37 cellular contexts compared by ENCODE assay signal in genomic region chr7:93958651-93959050, GRCh38. TPM values are rescaled to one million over a fixed set of nuclear protein-coding genes. Genes with fewer than 3 reads are reported as not detected.
A peak's percentile ranks its signal among the peaks of the same experiment; 100 is the strongest.
DNase-seq lines count a peak whose midpoint lies in the region; ATAC-seq, FAIRE-seq and TF ChIP-seq lines count a peak whose summit lies in the region.
"Had no signal": no experiment of that assay in that cellular context is flagged by ENCODE, and none has a peak within 500 bp of the region (broad histone marks: within the 10 kb centered on the region; RNA-seq: fewer than 3 reads in every experiment).

No MANE protein-coding gene starts in this region.

- H2BK5ac ChIP-seq in H1 (ENCODE audit: low read depth, low read length), result no peak overlapping the region

- H3K36me3 Mint-ChIP-seq in Calu3 (ENCODE audit: insufficient read depth, unreplicated experiment), result no peaks in the 10 kb centered on the region
- H3K36me3 Mint-ChIP-seq: activated CD4-positive, alpha-beta memory T cell treated with anti-CD3 and anti-CD28 coated beads for 36 hours; CD4-positive, alpha-beta memory T cell had no signal

- H3K23me2 ChIP-seq in H1 (ENCODE audit: low read depth, low read length), result no peaks in the 10 kb centered on the region

- H2AFZ ChIP-seq in H1 (ENCODE audit: low read length), result no peak overlapping the region
- H2AFZ ChIP-seq: GM23338 had no signal

- H3K79me2 ChIP-seq in H1 (ENCODE audit: control insufficient read depth in 1 of 2, insufficient read depth in 2 of 2, low read length in 2 of 2), result no peaks in the 10 kb centered on the region

- H3K36me3 ChIP-seq in H1 (ENCODE audit: control insufficient read depth in 2 of 4, insufficient read depth in 4 of 4, low read length in 3 of 4), result no peaks in the 10 kb centered on the region
- H3K36me3 ChIP-seq in left ventricle myocardium inferior, result no peaks in the 10 kb centered on the region
- H3K36me3 ChIP-seq: cardiac muscle cell, esophagus muscularis mucosa, heart left ventricle, lower lobe of right lung, pancreas, SJCRH30, thoracic aorta, vagina had no signal

- H3K4ac ChIP-seq in H1 (replicated peaks; ENCODE audit: insufficient read length, low read depth, low read length), result no peak overlapping the region

- no peak overlapping the region for H4K5ac ChIP-seq in H1 (ENCODE audit: insufficient read length, low read depth, low read length)

- no peak overlapping the region for H3K4me2 ChIP-seq in H1 (ENCODE audit: insufficient read depth in 1 of 2, low read depth in 2 of 2, low read length in 2 of 2)
- H3K4me2 ChIP-seq: A549, GM23338 had no signal

- POLR2A ChIA-PET in H1 (lab: Charles Lee; ENCODE audit: partially characterized antibody), result no interaction called here

- TF ChIP-seq EP300 in H1 (IDR thresholded peaks at IDR 0.05; ENCODE audit: borderline replicate concordance in 1 of 2, low read depth in 2 of 2, low read length in 2 of 2), result no peak

- H2BK120ac ChIP-seq in H1 (replicated peaks; ENCODE audit: low read depth, low read length), result no peak overlapping the region

- H3K4me1 Mint-ChIP-seq in Calu3 (ENCODE audit: low read depth, unreplicated experiment), result no peaks in the 10 kb centered on the region
- H3K4me1 Mint-ChIP-seq: activated naive CD4-positive, alpha-beta T cell treated with anti-CD3 and anti-CD28 coated beads, Interleukin-2, amount 50 U/mL, for 24 hours; CD4-positive, alpha-beta memory T cell; GM23338 had no signal

- H4K20me1 ChIP-seq in H1 (replicated peaks in 1 of 2; ENCODE audit: control insufficient read depth in 1 of 2, insufficient read depth in 2 of 2, low read length in 2 of 2), result no peaks in the 10 kb centered on the region

- BruUV-seq in Calu3 (replicated peaks; lab: Mats Ljungman, UMichigan), result no TSS peak

- no peak overlapping the region for H2BK12ac ChIP-seq in H1 (ENCODE audit: low read depth, low read length)

- TF ChIP-seq CTCF in NB4 (IDR thresholded peaks at IDR 0.05; ENCODE audit: low read depth, low read length) (no peak), H1 (IDR thresholded peaks at IDR 0.05; ENCODE audit: control extremely low read depth in 1 of 3, insufficient read depth in 1 of 3, low read depth in 1 of 3, low read length in 3 of 3) (no peak), left ventricle myocardium inferior (IDR thresholded peaks at IDR 0.05; ENCODE audit: borderline replicate concordance) (no peak), Calu3 (IDR thresholded peaks at IDR 0.05; ENCODE audit: unreplicated experiment) (no peak)

- no peak overlapping the region for H3K4me3 ChIP-seq in NB4 (ENCODE audit: low read depth, low read length)
- H3K4me3 ChIP-seq in H1 (ENCODE audit: extremely low read depth in 1 of 4, insufficient read depth in 2 of 4, low read depth in 3 of 4, low read length in 4 of 4), result no peak overlapping the region
- H3K4me3 ChIP-seq in left ventricle myocardium inferior, result no peak overlapping the region
- H3K4me3 ChIP-seq: A549, cardiac muscle cell, coronary artery, esophagus muscularis mucosa, GM23338, heart left ventricle, lower lobe of right lung, pancreas, SJCRH30, thoracic aorta, vagina had no signal

- H4K91ac ChIP-seq in H1 (replicated peaks; ENCODE audit: insufficient read length, low read length), result no peak overlapping the region

- no peaks in the 10 kb centered on the region for H3K27me3 Mint-ChIP-seq in Calu3 (ENCODE audit: unreplicated experiment)
- H3K27me3 Mint-ChIP-seq: activated CD4-positive, alpha-beta memory T cell treated with anti-CD3 and anti-CD28 coated beads for 36 hours; activated naive CD4-positive, alpha-beta T cell treated with anti-CD3 and anti-CD28 coated beads, Interleukin-2, amount 50 U/mL, for 24 hours; stimulated activated naive CD8-positive, alpha-beta T cell treated with anti-CD3 and anti-CD28 coated beads, Interleukin-15, Interleukin-2, amounts not matched to agents 100 ng/mL and 50 ng/mL, for 24 hours had no signal

- no peak overlapping the region for H2BK15ac ChIP-seq in H1 (ENCODE audit: low read length)

- no peaks in the 10 kb centered on the region for H3K27me3 ChIP-seq in H1 (replicated peaks in 1 of 4; ENCODE audit: control insufficient read depth in 3 of 4, extremely low read depth in 1 of 4, insufficient read depth in 3 of 4, low read length in 3 of 4)
- H3K27me3 ChIP-seq in left ventricle myocardium inferior (ENCODE audit: low read depth), result no peaks in the 10 kb centered on the region
- H3K27me3 ChIP-seq: cardiac muscle cell, esophagus muscularis mucosa, foreskin keratinocyte, heart left ventricle, pancreas, SJCRH30, vagina had no signal

- peak overlapping the region; percentile 82 for H3K56ac ChIP-seq in H1 (replicated peaks; ENCODE audit: insufficient read length, low read depth, low read length)

- no peak for TF ChIP-seq RAD21 in H1 (IDR thresholded peaks at IDR 0.05 in 1 of 2, conservative IDR thresholded peaks at IDR 0.05 in 1 of 2; ENCODE audit: low read depth in 2 of 2, low read length in 2 of 2)

- H3K27ac ChIP-seq in H1 (ENCODE audit: low read depth, low read length), result no peak overlapping the region
- H3K27ac ChIP-seq in left ventricle myocardium inferior (replicated peaks), result no peak overlapping the region
- H3K27ac ChIP-seq: A549, cardiac muscle cell, coronary artery, esophagus muscularis mucosa, foreskin keratinocyte, heart left ventricle, lower lobe of right lung, pancreas, SJCRH30, thoracic aorta, vagina had no signal

- no peaks in the 10 kb centered on the region for H3K4me1 ChIP-seq in H1 (replicated peaks in 1 of 4; ENCODE audit: control insufficient read depth in 3 of 4, insufficient read depth in 4 of 4, low read length in 3 of 4)
- H3K4me1 ChIP-seq in left ventricle myocardium inferior, result no peaks in the 10 kb centered on the region
- H3K4me1 ChIP-seq: A549, esophagus muscularis mucosa, heart left ventricle, lower lobe of right lung, pancreas, SJCRH30, vagina had no signal

- H3K23ac ChIP-seq in H1 (ENCODE audit: insufficient read length), result no peak overlapping the region

- H3K27ac Mint-ChIP-seq in Calu3 (ENCODE audit: unreplicated experiment), result no peak overlapping the region
- H3K27ac Mint-ChIP-seq: activated CD4-positive, alpha-beta memory T cell treated with anti-CD3 and anti-CD28 coated beads for 36 hours; activated naive CD4-positive, alpha-beta T cell treated with anti-CD3 and anti-CD28 coated beads, Interleukin-2, amount 50 U/mL, for 24 hours; CD4-positive, alpha-beta memory T cell; GM23338; stimulated activated naive CD8-positive, alpha-beta T cell treated with anti-CD3 and anti-CD28 coated beads, Interleukin-15, Interleukin-2, amounts not matched to agents 100 ng/mL and 50 ng/mL, for 24 hours had no signal

- no peak overlapping the region for H3K9ac ChIP-seq in H1 (replicated peaks in 1 of 4; ENCODE audit: extremely low read depth in 1 of 4, low read depth in 3 of 4, low read length in 3 of 4)

- intact Hi-C loops in left ventricle myocardium inferior (cut with micrococcal nuclease) (no loop called here), Calu3 (cut with micrococcal nuclease; ENCODE audit: unreplicated experiment) (no loop called here)

- DNase-seq in GDM1 (lab: John Stamatoyannopoulos, UW) (peak; percentile 40), NB4 (ENCODE audit: low read depth) (peak; percentile 6), H1 (ENCODE audit: low read depth in 1 of 2, low spot score in 2 of 2) (no peak), NCI-H2029 (lab: John Stamatoyannopoulos, UW) (no peak), HuH-7 (ENCODE audit: low spot score) (no peak), left ventricle myocardium inferior (no peak), Calu3 (no peak)
- DNase-seq: activated CD4-positive, alpha-beta memory T cell treated with anti-CD3 and anti-CD28 coated beads for 36 hours; activated CD4-positive, CD25-positive, alpha-beta regulatory T cell treated with anti-CD3 and anti-CD28 coated beads, Interleukin-2, amount 50 U/mL, for 72 hours; activated CD8-positive, alpha-beta memory T cell treated with anti-CD3 and anti-CD28 coated beads, Interleukin-2, amount 50 U/mL, for 4 hours; AML-193; amygdala; CD4-positive, alpha-beta memory T cell; foreskin keratinocyte; heart left ventricle; KG1; kidney glomerular epithelial cell; lower lobe of right lung; MV-4-11; NCI-H146; pancreas; retina; SJCRH30; small intestine had no signal

- no peak overlapping the region for H3K4me3 Mint-ChIP-seq in Calu3 (ENCODE audit: low read depth, unreplicated experiment)
- H3K4me3 Mint-ChIP-seq: activated CD4-positive, alpha-beta memory T cell treated with anti-CD3 and anti-CD28 coated beads for 36 hours; activated naive CD4-positive, alpha-beta T cell treated with anti-CD3 and anti-CD28 coated beads, Interleukin-2, amount 50 U/mL, for 24 hours; CD4-positive, alpha-beta memory T cell; GM23338; stimulated activated naive CD8-positive, alpha-beta T cell treated with anti-CD3 and anti-CD28 coated beads, Interleukin-15, Interleukin-2, amounts not matched to agents 100 ng/mL and 50 ng/mL, for 24 hours had no signal

- H2AK5ac ChIP-seq in H1 (ENCODE audit: low read depth, low read length), result no peak overlapping the region

- FAIRE-seq in H1 (lab: Jason Lieb, UNC), result no peak
- FAIRE-seq: A549 had no signal

- CTCF ChIA-PET in H1 (lab: Charles Lee; ENCODE audit: partially characterized antibody) (interaction anchor here (1.6 kb wide), 1 partner anchor 156 kb away, joined by 4 read pairs; no protein-coding TSS in a partner anchor), Calu3 (lab: Charles Lee) (no interaction called here)

- H2BK20ac ChIP-seq in H1 (ENCODE audit: low read length), result no peak overlapping the region

- H3K9me3 ChIP-seq in H1 (ENCODE audit: insufficient read depth in 2 of 2, low read depth in 1 of 2, low read length in 1 of 2), result no peaks in the 10 kb centered on the region
- no peaks in the 10 kb centered on the region for H3K9me3 ChIP-seq in left ventricle myocardium inferior (replicated peaks)
- H3K9me3 ChIP-seq: A549, esophagus muscularis mucosa, heart left ventricle, lower lobe of right lung, pancreas, SJCRH30, thoracic aorta, vagina had no signal

- peak; percentile 35 for ATAC-seq in GM21723 (IDR thresholded peaks at IDR 0.05; ENCODE audit: unreplicated experiment)
- ATAC-seq: A549, foreskin keratinocyte, GM23338, heart left ventricle, lower lobe of right lung, pancreas had no signal

- no peaks in the 10 kb centered on the region for H3K79me1 ChIP-seq in H1 (ENCODE audit: low read depth, low read length)

- H4K8ac ChIP-seq in H1 (ENCODE audit: extremely low read depth, insufficient read depth, low read length), result no peak overlapping the region

- TF ChIP-seq POLR2A in NB4 (IDR thresholded peaks at IDR 0.05; ENCODE audit: extremely low read depth, insufficient read length) (no peak), H1 (IDR thresholded peaks at IDR 0.05; ENCODE audit: control extremely low read depth in 1 of 2, low read depth in 2 of 2, low read length in 2 of 2) (no peak)

- H3K14ac ChIP-seq in H1 (ENCODE audit: insufficient read length), result no peak overlapping the region

- 80% methylated on average over 3 of the region's 3 CpGs; no CpG with 5 or more reads in 1 of the 2 experiments for WGBS in H1 (ENCODE audit: extremely low coverage in 1 of 2, insufficient coverage in 1 of 2, insufficient read length in 1 of 2, insufficient replicate concordance in 2 of 2, low coverage in 1 of 2, low lambda C conversion rate in 2 of 2, missing lambda C conversion rate in 1 of 2), 2 experiments

- H3K9me3 Mint-ChIP-seq in Calu3 (ENCODE audit: low read depth, unreplicated experiment), result no peaks in the 10 kb centered on the region
- H3K9me3 Mint-ChIP-seq: activated CD4-positive, alpha-beta memory T cell treated with anti-CD3 and anti-CD28 coated beads for 36 hours; activated naive CD4-positive, alpha-beta T cell treated with anti-CD3 and anti-CD28 coated beads, Interleukin-2, amount 50 U/mL, for 24 hours; CD4-positive, alpha-beta memory T cell; GM23338; stimulated activated naive CD8-positive, alpha-beta T cell treated with anti-CD3 and anti-CD28 coated beads, Interleukin-15, Interleukin-2, amounts not matched to agents 100 ng/mL and 50 ng/mL, for 24 hours had no signal

- no peak overlapping the region for H3K18ac ChIP-seq in H1 (ENCODE audit: extremely low read depth, low read length)

RNA-seq across cellular contexts. Expression of gene GNG11, which starts 37.1 kb away (rescaled TPM):
- 1.3 TPM in 2 replicates for total RNA-seq in H1 (2021; fragmentation: NEBNext Ultra II Directional; extraction: Animal tissue kit (Norgen Biotek cat#: 25700))
- polyA plus RNA-seq in H1 (2011; rRNA removed), result 0.38 TPM in 2 replicates
- 0.59 TPM for polyA plus RNA-seq in H1 (2011; cell fraction: cytosol; rRNA removed)
- polyA plus RNA-seq in H1 (2011; cell fraction: nucleus; rRNA removed), result 0.26 TPM
- polyA plus RNA-seq in H1 (2012, experiment 1 of 2), result 0.76 to 1.2 TPM (median 0.83 TPM) in 4 replicates
- 1.5 TPM for polyA plus RNA-seq in H1 (2012, experiment 2 of 2)
- 1.6 TPM for polyA plus RNA-seq in H1 (2013, experiment 1 of 2)
- 1.8 TPM for polyA plus RNA-seq in H1 (2013, experiment 2 of 2)
- 0.19 and 0.32 TPM in 2 replicates for polyA minus RNA-seq in H1 (2011; rRNA and poly(A)+ RNA removed)
- not detected for polyA minus RNA-seq in H1 (2011; cell fraction: cytosol; rRNA and poly(A)+ RNA removed)
- polyA minus RNA-seq in H1 (2011; cell fraction: nucleus; rRNA and poly(A)+ RNA removed), result 0.80 TPM
- 29.6 TPM for total RNA-seq in left ventricle myocardium inferior
- 2.6 and 3.5 TPM in 2 replicates for total RNA-seq in Calu3 (2022)
- total RNA-seq: activated CD4-positive, alpha-beta memory T cell treated with anti-CD3 and anti-CD28 coated beads for 36 hours; CD4-positive, alpha-beta memory T cell; T-helper 1 cell treated with Interleukin-12 subunit alpha and Interleukin-12 subunit beta and Interleukin-4 antibody, amounts not matched to agents 30 ng/mL and 1 ng/mL, for 36 hours had no signal
- polyA plus RNA-seq: CD4-positive, alpha-beta memory T cell had no signal

RNA-seq across cellular contexts. Expression of gene BET1, which starts 45.5 kb away (rescaled TPM):
- total RNA-seq in H1 (2021; fragmentation: NEBNext Ultra II Directional; extraction: Animal tissue kit (Norgen Biotek cat#: 25700)), result 29.7 and 31.7 TPM in 2 replicates
- 12.6 and 20.6 TPM in 2 replicates for polyA plus RNA-seq in H1 (2011; rRNA removed)
- polyA plus RNA-seq in H1 (2011; cell fraction: cytosol; rRNA removed), result 26.0 TPM
- 9.0 TPM for polyA plus RNA-seq in H1 (2011; cell fraction: nucleus; rRNA removed)
- polyA plus RNA-seq in H1 (2012, experiment 1 of 2), result 16.6 to 21.6 TPM (median 19.9 TPM) in 4 replicates
- 7.4 TPM for polyA plus RNA-seq in H1 (2012, experiment 2 of 2)
- polyA plus RNA-seq in H1 (2013, experiment 1 of 2), result 27.3 TPM
- polyA plus RNA-seq in H1 (2013, experiment 2 of 2), result 26.0 TPM
- polyA minus RNA-seq in H1 (2011; rRNA and poly(A)+ RNA removed), result 7.0 and 7.2 TPM in 2 replicates
- 10.2 TPM for polyA minus RNA-seq in H1 (2011; cell fraction: cytosol; rRNA and poly(A)+ RNA removed)
- 8.7 TPM for polyA minus RNA-seq in H1 (2011; cell fraction: nucleus; rRNA and poly(A)+ RNA removed)
- total RNA-seq in left ventricle myocardium inferior (14.5 TPM), Calu3 (2022) (18.7 and 21.4 TPM in 2 replicates)

RNA-seq across cellular contexts. Expression of gene GNGT1, which starts 52.3 kb away (rescaled TPM):
- 0.21 and 0.26 TPM in 2 replicates for total RNA-seq in H1 (2021; fragmentation: NEBNext Ultra II Directional; extraction: Animal tissue kit (Norgen Biotek cat#: 25700))
- not detected in 2 replicates for polyA plus RNA-seq in H1 (2011; rRNA removed)
- polyA plus RNA-seq in H1 (2011; cell fraction: cytosol; rRNA removed), result 0.16 TPM
- polyA plus RNA-seq in H1 (2011; cell fraction: nucleus; rRNA removed), result not detected
- polyA plus RNA-seq in H1 (2012, experiment 1 of 2), result 0.10 to 0.12 TPM in 2 of 4 replicates, not detected in the others
- polyA plus RNA-seq in H1 (2012, experiment 2 of 2), result not detected
- 0.12 TPM for polyA plus RNA-seq in H1 (2013, experiment 1 of 2)
- 0.09 TPM for polyA plus RNA-seq in H1 (2013, experiment 2 of 2)
- polyA minus RNA-seq in H1 (2011; rRNA and poly(A)+ RNA removed), result 0.09 TPM in 1 of 2 replicates, not detected in the other
- polyA minus RNA-seq in H1 (2011; cell fraction: cytosol; rRNA and poly(A)+ RNA removed), result not detected
- polyA minus RNA-seq in H1 (2011; cell fraction: nucleus; rRNA and poly(A)+ RNA removed), result 1.1 TPM
- total RNA-seq in left ventricle myocardium inferior (not detected), Calu3 (2022) (not detected in 2 replicates)
- total RNA-seq: activated CD4-positive, alpha-beta memory T cell treated with anti-CD3 and anti-CD28 coated beads for 36 hours; cardiac muscle cell; CD4-positive, alpha-beta memory T cell; esophagus muscularis mucosa; foreskin keratinocyte; GM23338; heart left ventricle; HT1080; lower lobe of right lung; pancreas; T-helper 1 cell treated with Interleukin-12 subunit alpha and Interleukin-12 subunit beta and Interleukin-4 antibody, amounts not matched to agents 30 ng/mL and 1 ng/mL, for 36 hours; thoracic aorta; vagina had no signal
- polyA plus RNA-seq: A549; cardiac muscle cell; CD4-positive, alpha-beta memory T cell; foreskin keratinocyte; heart left ventricle; neural cell; pancreas; small intestine had no signal

Comparison
In these comparisons a context has a peak if more than half of its experiments do, and no peak if none do; other contexts are left out.
1. DNase-seq: peak in GDM1 (single experiment) and NB4 (single experiment); none in H1 (0 of 2), NCI-H2029 (single experiment), HuH-7 (single experiment), left ventricle myocardium inferior (single experiment) and Calu3 (single experiment).